In the genomic region with DNA sequence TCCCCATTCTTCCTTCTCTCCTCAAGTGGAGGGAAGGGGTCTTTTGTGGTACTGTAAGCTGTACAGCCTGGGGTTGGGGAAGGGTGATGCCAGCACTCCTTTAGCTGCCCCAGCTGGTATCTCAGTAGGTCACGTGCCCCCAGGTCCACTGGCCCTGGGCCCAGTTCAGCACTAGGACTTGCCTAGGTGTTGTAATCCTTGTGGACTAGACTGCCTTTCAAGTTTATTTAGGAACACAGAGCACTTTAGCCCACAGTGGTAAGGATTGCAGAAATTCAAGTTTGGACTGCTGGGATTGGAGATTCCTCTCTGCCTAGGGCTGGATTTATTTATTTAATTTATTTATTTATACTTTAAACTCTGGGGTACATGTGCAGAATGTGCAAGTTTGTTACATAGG, we compare ENCODE assay signal across 2 cellular contexts.
A peak's percentile ranks its signal among the peaks of the same experiment; 100 is the strongest.
TF ChIP-seq lines count a peak whose summit lies in the region.

No MANE protein-coding gene starts in this region.

TF ChIP-seq in liver, 16 proteins besides CTCF, POLR2A, EP300 and RAD21 (continued from another document):
- TF ChIP-seq, protein P1, sequence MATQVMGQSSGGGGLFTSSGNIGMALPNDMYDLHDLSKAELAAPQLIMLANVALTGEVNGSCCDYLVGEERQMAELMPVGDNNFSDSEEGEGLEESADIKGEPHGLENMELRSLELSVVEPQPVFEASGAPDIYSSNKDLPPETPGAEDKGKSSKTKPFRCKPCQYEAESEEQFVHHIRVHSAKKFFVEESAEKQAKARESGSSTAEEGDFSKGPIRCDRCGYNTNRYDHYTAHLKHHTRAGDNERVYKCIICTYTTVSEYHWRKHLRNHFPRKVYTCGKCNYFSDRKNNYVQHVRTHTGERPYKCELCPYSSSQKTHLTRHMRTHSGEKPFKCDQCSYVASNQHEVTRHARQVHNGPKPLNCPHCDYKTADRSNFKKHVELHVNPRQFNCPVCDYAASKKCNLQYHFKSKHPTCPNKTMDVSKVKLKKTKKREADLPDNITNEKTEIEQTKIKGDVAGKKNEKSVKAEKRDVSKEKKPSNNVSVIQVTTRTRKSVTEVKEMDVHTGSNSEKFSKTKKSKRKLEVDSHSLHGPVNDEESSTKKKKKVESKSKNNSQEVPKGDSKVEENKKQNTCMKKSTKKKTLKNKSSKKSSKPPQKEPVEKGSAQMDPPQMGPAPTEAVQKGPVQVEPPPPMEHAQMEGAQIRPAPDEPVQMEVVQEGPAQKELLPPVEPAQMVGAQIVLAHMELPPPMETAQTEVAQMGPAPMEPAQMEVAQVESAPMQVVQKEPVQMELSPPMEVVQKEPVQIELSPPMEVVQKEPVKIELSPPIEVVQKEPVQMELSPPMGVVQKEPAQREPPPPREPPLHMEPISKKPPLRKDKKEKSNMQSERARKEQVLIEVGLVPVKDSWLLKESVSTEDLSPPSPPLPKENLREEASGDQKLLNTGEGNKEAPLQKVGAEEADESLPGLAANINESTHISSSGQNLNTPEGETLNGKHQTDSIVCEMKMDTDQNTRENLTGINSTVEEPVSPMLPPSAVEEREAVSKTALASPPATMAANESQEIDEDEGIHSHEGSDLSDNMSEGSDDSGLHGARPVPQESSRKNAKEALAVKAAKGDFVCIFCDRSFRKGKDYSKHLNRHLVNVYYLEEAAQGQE (IDR thresholded peaks at IDR 0.05): peak; percentile 97
- TF ChIP-seq HNF4G (IDR thresholded peaks at IDR 0.05) (peak; percentile 47), TAF1 (conservative IDR thresholded peaks at IDR 0.05) (no peak), JUND (IDR thresholded peaks at IDR 0.05) (peak; percentile 35 to 86), YY1 (IDR thresholded peaks at IDR 0.05) (peak; percentile 46), FOXA2 (IDR thresholded peaks at IDR 0.05) (peak; percentile 85), RXRA (IDR thresholded peaks at IDR 0.05) (peak; percentile 81 to 90), SP1 (IDR thresholded peaks at IDR 0.05) (peak; percentile 82), HNF4A (conservative IDR thresholded peaks at IDR 0.05) (peak; percentile 89 to 94), NR2F2 (IDR thresholded peaks at IDR 0.05) (no peak), EGR1 (IDR thresholded peaks at IDR 0.05; ENCODE audit: low read depth in 2 of 2) (no peak)
- TF ChIP-seq, protein P2, sequence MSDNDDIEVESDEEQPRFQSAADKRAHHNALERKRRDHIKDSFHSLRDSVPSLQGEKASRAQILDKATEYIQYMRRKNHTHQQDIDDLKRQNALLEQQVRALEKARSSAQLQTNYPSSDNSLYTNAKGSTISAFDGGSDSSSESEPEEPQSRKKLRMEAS (IDR thresholded peaks at IDR 0.05): peak; percentile 64
- TF ChIP-seq, protein P3, sequence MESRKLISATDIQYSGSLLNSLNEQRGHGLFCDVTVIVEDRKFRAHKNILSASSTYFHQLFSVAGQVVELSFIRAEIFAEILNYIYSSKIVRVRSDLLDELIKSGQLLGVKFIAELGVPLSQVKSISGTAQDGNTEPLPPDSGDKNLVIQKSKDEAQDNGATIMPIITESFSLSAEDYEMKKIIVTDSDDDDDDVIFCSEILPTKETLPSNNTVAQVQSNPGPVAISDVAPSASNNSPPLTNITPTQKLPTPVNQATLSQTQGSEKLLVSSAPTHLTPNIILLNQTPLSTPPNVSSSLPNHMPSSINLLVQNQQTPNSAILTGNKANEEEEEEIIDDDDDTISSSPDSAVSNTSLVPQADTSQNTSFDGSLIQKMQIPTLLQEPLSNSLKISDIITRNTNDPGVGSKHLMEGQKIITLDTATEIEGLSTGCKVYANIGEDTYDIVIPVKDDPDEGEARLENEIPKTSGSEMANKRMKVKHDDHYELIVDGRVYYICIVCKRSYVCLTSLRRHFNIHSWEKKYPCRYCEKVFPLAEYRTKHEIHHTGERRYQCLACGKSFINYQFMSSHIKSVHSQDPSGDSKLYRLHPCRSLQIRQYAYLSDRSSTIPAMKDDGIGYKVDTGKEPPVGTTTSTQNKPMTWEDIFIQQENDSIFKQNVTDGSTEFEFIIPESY (IDR thresholded peaks at IDR 0.05): peak; percentile 76
- TF ChIP-seq, protein P4, sequence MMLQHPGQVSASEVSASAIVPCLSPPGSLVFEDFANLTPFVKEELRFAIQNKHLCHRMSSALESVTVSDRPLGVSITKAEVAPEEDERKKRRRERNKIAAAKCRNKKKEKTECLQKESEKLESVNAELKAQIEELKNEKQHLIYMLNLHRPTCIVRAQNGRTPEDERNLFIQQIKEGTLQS (IDR thresholded peaks at IDR 0.05): peak; percentile 36

TF ChIP-seq in HepG2, 621 proteins besides CTCF, POLR2A, EP300 and RAD21 (continued from another document):
- TF ChIP-seq, protein P5, sequence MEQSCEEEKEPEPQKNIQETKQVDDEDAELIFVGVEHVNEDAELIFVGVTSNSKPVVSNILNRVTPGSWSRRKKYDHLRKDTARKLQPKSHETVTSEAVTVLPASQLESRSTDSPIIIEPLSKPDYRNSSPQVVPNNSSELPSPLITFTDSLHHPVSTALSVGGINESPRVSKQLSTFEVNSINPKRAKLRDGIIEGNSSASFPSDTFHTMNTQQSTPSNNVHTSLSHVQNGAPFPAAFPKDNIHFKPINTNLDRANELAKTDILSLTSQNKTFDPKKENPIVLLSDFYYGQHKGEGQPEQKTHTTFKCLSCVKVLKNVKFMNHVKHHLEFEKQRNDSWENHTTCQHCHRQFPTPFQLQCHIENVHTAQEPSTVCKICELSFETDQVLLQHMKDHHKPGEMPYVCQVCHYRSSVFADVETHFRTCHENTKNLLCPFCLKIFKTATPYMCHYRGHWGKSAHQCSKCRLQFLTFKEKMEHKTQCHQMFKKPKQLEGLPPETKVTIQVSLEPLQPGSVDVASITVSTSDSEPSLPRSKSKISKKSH (CRISPR knock-in tag; IDR thresholded peaks at IDR 0.05; ENCODE audit: borderline replicate concordance): no peak
- TF ChIP-seq PAX8 (CRISPR knock-in tag; IDR thresholded peaks at IDR 0.05; ENCODE audit: borderline replicate concordance) (no peak), ZNF292 (CRISPR knock-in tag; IDR thresholded peaks at IDR 0.05; ENCODE audit: borderline replicate concordance, low read depth) (no peak), ZNF550 (CRISPR knock-in tag; IDR thresholded peaks at IDR 0.05; ENCODE audit: borderline replicate concordance) (no peak), PRPF4 (IDR thresholded peaks at IDR 0.05; ENCODE audit: low read depth, low read length, poor library complexity, severe bottlenecking) (no peak), MED13 (CRISPR knock-in tag; IDR thresholded peaks at IDR 0.05) (no peak), ZNF30 (CRISPR knock-in tag; IDR thresholded peaks at IDR 0.05) (no peak), NCOA5 (CRISPR knock-in tag; IDR thresholded peaks at IDR 0.05) (no peak), ZNF350 (CRISPR knock-in tag; IDR thresholded peaks at IDR 0.05; ENCODE audit: borderline replicate concordance, low read depth) (no peak), AGO1 (IDR thresholded peaks at IDR 0.05; ENCODE audit: low read depth, low read length, poor library complexity, severe bottlenecking) (no peak)
- TF ChIP-seq, protein P2 (IDR thresholded peaks at IDR 0.05): no peak
- TF ChIP-seq, protein P6, sequence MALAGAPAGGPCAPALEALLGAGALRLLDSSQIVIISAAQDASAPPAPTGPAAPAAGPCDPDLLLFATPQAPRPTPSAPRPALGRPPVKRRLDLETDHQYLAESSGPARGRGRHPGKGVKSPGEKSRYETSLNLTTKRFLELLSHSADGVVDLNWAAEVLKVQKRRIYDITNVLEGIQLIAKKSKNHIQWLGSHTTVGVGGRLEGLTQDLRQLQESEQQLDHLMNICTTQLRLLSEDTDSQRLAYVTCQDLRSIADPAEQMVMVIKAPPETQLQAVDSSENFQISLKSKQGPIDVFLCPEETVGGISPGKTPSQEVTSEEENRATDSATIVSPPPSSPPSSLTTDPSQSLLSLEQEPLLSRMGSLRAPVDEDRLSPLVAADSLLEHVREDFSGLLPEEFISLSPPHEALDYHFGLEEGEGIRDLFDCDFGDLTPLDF (CRISPR knock-in tag; IDR thresholded peaks at IDR 0.05): no peak
- TF ChIP-seq, protein P7, sequence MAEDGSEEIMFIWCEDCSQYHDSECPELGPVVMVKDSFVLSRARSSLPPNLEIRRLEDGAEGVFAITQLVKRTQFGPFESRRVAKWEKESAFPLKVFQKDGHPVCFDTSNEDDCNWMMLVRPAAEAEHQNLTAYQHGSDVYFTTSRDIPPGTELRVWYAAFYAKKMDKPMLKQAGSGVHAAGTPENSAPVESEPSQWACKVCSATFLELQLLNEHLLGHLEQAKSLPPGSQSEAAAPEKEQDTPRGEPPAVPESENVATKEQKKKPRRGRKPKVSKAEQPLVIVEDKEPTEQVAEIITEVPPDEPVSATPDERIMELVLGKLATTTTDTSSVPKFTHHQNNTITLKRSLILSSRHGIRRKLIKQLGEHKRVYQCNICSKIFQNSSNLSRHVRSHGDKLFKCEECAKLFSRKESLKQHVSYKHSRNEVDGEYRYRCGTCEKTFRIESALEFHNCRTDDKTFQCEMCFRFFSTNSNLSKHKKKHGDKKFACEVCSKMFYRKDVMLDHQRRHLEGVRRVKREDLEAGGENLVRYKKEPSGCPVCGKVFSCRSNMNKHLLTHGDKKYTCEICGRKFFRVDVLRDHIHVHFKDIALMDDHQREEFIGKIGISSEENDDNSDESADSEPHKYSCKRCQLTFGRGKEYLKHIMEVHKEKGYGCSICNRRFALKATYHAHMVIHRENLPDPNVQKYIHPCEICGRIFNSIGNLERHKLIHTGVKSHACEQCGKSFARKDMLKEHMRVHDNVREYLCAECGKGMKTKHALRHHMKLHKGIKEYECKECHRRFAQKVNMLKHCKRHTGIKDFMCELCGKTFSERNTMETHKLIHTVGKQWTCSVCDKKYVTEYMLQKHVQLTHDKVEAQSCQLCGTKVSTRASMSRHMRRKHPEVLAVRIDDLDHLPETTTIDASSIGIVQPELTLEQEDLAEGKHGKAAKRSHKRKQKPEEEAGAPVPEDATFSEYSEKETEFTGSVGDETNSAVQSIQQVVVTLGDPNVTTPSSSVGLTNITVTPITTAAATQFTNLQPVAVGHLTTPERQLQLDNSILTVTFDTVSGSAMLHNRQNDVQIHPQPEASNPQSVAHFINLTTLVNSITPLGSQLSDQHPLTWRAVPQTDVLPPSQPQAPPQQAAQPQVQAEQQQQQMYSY (CRISPR knock-in tag; IDR thresholded peaks at IDR 0.05): no peak
- TF ChIP-seq, protein P8, sequence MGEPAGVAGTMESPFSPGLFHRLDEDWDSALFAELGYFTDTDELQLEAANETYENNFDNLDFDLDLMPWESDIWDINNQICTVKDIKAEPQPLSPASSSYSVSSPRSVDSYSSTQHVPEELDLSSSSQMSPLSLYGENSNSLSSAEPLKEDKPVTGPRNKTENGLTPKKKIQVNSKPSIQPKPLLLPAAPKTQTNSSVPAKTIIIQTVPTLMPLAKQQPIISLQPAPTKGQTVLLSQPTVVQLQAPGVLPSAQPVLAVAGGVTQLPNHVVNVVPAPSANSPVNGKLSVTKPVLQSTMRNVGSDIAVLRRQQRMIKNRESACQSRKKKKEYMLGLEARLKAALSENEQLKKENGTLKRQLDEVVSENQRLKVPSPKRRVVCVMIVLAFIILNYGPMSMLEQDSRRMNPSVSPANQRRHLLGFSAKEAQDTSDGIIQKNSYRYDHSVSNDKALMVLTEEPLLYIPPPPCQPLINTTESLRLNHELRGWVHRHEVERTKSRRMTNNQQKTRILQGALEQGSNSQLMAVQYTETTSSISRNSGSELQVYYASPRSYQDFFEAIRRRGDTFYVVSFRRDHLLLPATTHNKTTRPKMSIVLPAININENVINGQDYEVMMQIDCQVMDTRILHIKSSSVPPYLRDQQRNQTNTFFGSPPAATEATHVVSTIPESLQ (CRISPR knock-in tag; conservative IDR thresholded peaks at IDR 0.05): no peak
- TF ChIP-seq, protein P9, sequence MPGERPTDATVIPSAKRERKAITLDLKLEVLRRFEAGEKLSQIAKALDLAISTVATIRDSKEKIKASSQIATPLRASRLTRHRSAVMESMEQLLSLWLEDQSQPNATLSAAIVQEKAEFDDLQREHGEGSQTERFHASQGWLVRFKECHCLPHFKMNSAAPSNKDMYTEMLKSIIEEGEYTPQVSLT (CRISPR knock-in tag; IDR thresholded peaks at IDR 0.05; ENCODE audit: borderline replicate concordance, low read depth): no peak
